Comparison of ENCODE assay signal across 1 cellular context in genomic region chr11:69302447-69302846, GRCh38.
TF ChIP-seq lines count a peak whose summit lies in the region.

No MANE protein-coding gene starts in this region.

TF ChIP-seq in K562, 482 proteins besides CTCF, POLR2A, EP300 and RAD21:
- TF ChIP-seq FOXM1 (IDR thresholded peaks at IDR 0.05; ENCODE audit: low read depth) (no peak), FOXM1 (CRISPR knock-in tag; IDR thresholded peaks at IDR 0.05; ENCODE audit: low read depth) (no peak), ZBTB7A (IDR thresholded peaks at IDR 0.05; ENCODE audit: borderline replicate concordance, control insufficient read depth, low read depth, low read length) (peak; percentile 1; the same call in 1 of the 2 replicates)
TF ChIP-seq in K562: peak in this region for 1.
